ENCODE assay signal across 30 cellular contexts in genomic region chr14:64594438-64594837, GRCh38. TPM values are rescaled to one million over a fixed set of nuclear protein-coding genes. Genes with fewer than 3 reads are reported as not detected.
"Had no signal": no experiment of that assay in that cellular context is flagged by ENCODE, and none has a peak within 500 bp of the region (broad histone marks: within the 10 kb centered on the region; RNA-seq: fewer than 3 reads in every experiment).

No MANE protein-coding gene starts in this region.

- H2AFZ ChIP-seq: neural progenitor cell, parathyroid adenoma had no signal

- H3K4me3 Mint-ChIP-seq: natural killer cell; nephron; neural progenitor cell; stimulated activated effector memory CD8-positive, alpha-beta T cell treated with anti-CD3 and anti-CD28 coated beads, Interleukin-12 subunit alpha, Interleukin-12 subunit beta, amount 100 ng/mL, for 72 hours; stimulated activated naive B cell treated with anti-CD40 and anti-IgM and Interleukin-4, amounts not matched to agents 10 μg/mL and 1 μg/mL and 100 μg/mL, for 72 hours; stimulated activated naive CD8-positive, alpha-beta T cell treated with anti-CD3 and anti-CD28 coated beads, Interleukin-15, Interleukin-2, amounts not matched to agents 100 ng/mL and 50 ng/mL, for 24 hours; type B pancreatic cell had no signal

- H3K4me1 ChIP-seq: neural progenitor cell, parathyroid adenoma, psoas muscle, right lobe of liver, sigmoid colon, suprapubic skin, testis, tibial artery, transverse colon, upper lobe of right lung, uterus had no signal

- H3K27ac ChIP-seq: neural progenitor cell, ovary, parathyroid adenoma, psoas muscle, right lobe of liver, sigmoid colon, suprapubic skin, testis, tibial artery, transverse colon, upper lobe of right lung, uterus had no signal

- H3K27ac Mint-ChIP-seq: natural killer cell; nephron; neural progenitor cell; progenitor cell of endocrine pancreas; stimulated activated effector memory CD8-positive, alpha-beta T cell treated with anti-CD3 and anti-CD28 coated beads, Interleukin-12 subunit alpha, Interleukin-12 subunit beta, amount 100 ng/mL, for 72 hours; stimulated activated naive B cell treated with anti-CD40 and anti-IgM and Interleukin-4, amounts not matched to agents 10 μg/mL and 1 μg/mL and 100 μg/mL, for 72 hours; stimulated activated naive CD8-positive, alpha-beta T cell treated with anti-CD3 and anti-CD28 coated beads, Interleukin-15, Interleukin-2, amounts not matched to agents 100 ng/mL and 50 ng/mL, for 24 hours; type B pancreatic cell had no signal

- H3K9me3 Mint-ChIP-seq: natural killer cell; nephron; neural progenitor cell; stimulated activated effector memory CD8-positive, alpha-beta T cell treated with anti-CD3 and anti-CD28 coated beads, Interleukin-12 subunit alpha, Interleukin-12 subunit beta, amount 100 ng/mL, for 72 hours; stimulated activated naive B cell treated with anti-CD40 and anti-IgM and Interleukin-4, amounts not matched to agents 10 μg/mL and 1 μg/mL and 100 μg/mL, for 72 hours; stimulated activated naive CD8-positive, alpha-beta T cell treated with anti-CD3 and anti-CD28 coated beads, Interleukin-15, Interleukin-2, amounts not matched to agents 100 ng/mL and 50 ng/mL, for 24 hours; type B pancreatic cell had no signal

- DNase-seq: natural killer cell; occipital lobe; ovary; posterior cingulate gyrus; psoas muscle; right cardiac atrium; right lobe of liver; sigmoid colon; small intestine; stimulated activated CD4-positive, alpha-beta T cell treated with anti-CD3 and anti-CD28 coated beads, Interleukin-15, amount 100 ng/mL, for 24 hours; stimulated activated CD4-positive, alpha-beta T cell treated with anti-CD3 and anti-CD28 coated beads, Interleukin-2, amount 100 ng/mL, for 24 hours; stimulated activated CD4-positive, alpha-beta T cell treated with anti-CD3 and anti-CD28 coated beads, Interleukin-2, amount 100 ng/mL, for 48 hours; stimulated activated CD4-positive, alpha-beta T cell treated with anti-CD3 and anti-CD28 coated beads, Interleukin-4, amount 100 ng/mL, for 24 hours; stimulated activated naive B cell treated with anti-CD40 and anti-IgM and Interleukin-4, amounts not matched to agents 10 μg/mL and 1 μg/mL and 100 μg/mL, for 72 hours; stimulated activated naive CD4-positive, alpha-beta T cell treated with Interleukin-2 at 50 U/mL for 16 hours; substantia nigra; testis; tibial artery; transverse colon; upper lobe of right lung; uterus had no signal

- H3K9me3 ChIP-seq: ovary, psoas muscle, right lobe of liver, sigmoid colon, suprapubic skin, testis, tibial artery, transverse colon, upper lobe of right lung, uterus had no signal

- H3K36me3 ChIP-seq: neural progenitor cell, ovary, right lobe of liver, sigmoid colon, suprapubic skin, tibial artery, transverse colon, upper lobe of right lung, uterus had no signal

- H3K9ac ChIP-seq: neural progenitor cell, parathyroid adenoma had no signal

- H3K4me1 Mint-ChIP-seq: natural killer cell; nephron; neural progenitor cell; stimulated activated effector memory CD8-positive, alpha-beta T cell treated with anti-CD3 and anti-CD28 coated beads, Interleukin-12 subunit alpha, Interleukin-12 subunit beta, amount 100 ng/mL, for 72 hours; stimulated activated naive B cell treated with anti-CD40 and anti-IgM and Interleukin-4, amounts not matched to agents 10 μg/mL and 1 μg/mL and 100 μg/mL, for 72 hours had no signal

- FAIRE-seq: small intestine had no signal

- H3K27me3 Mint-ChIP-seq: progenitor cell of endocrine pancreas; stimulated activated naive B cell treated with anti-CD40 and anti-IgM and Interleukin-4, amounts not matched to agents 10 μg/mL and 1 μg/mL and 100 μg/mL, for 72 hours had no signal

- H3K36me3 Mint-ChIP-seq: natural killer cell; neural progenitor cell; stimulated activated effector memory CD8-positive, alpha-beta T cell treated with anti-CD3 and anti-CD28 coated beads, Interleukin-12 subunit alpha, Interleukin-12 subunit beta, amount 100 ng/mL, for 72 hours; stimulated activated naive B cell treated with anti-CD40 and anti-IgM and Interleukin-4, amounts not matched to agents 10 μg/mL and 1 μg/mL and 100 μg/mL, for 72 hours; type B pancreatic cell had no signal

- ATAC-seq: natural killer cell; psoas muscle; right cardiac atrium; stimulated activated effector memory CD8-positive, alpha-beta T cell treated with anti-CD3 and anti-CD28 coated beads, Interleukin-12 subunit alpha, Interleukin-12 subunit beta, amount 100 ng/mL, for 72 hours; stimulated activated naive B cell treated with anti-CD40 and anti-IgM and Interleukin-4, amounts not matched to agents 10 μg/mL and 1 μg/mL and 100 μg/mL, for 72 hours; upper lobe of right lung had no signal

- H3K79me2 ChIP-seq: parathyroid adenoma had no signal

- H3K27me3 ChIP-seq: neural progenitor cell, ovary, right lobe of liver, sigmoid colon, suprapubic skin, testis, tibial artery, transverse colon, upper lobe of right lung, uterus had no signal

- H3K4me2 ChIP-seq: neural progenitor cell had no signal

- H3K4me3 ChIP-seq: neural progenitor cell, ovary, psoas muscle, right lobe of liver, sigmoid colon, suprapubic skin, testis, tibial artery, transverse colon, upper lobe of right lung, uterus had no signal

RNA-seq across cellular contexts. Expression of gene PPP1R36, which starts 44.7 kb away (rescaled TPM):
- polyA plus RNA-seq: neural cell had no signal
